ENCODE assay signal across 8 cellular contexts in genomic region chrX:9342581-9343051, GRCh38.
A peak's percentile ranks its signal among the peaks of the same experiment; 100 is the strongest.
DNase-seq lines count a peak whose midpoint lies in the region; ATAC-seq and TF ChIP-seq lines count a peak whose summit lies in the region.

No MANE protein-coding gene starts in this region.

- H3K27me3 Mint-ChIP-seq in glutamatergic neuron (ENCODE audit: unreplicated experiment), result peaks cover 1% of the 10 kb centered on the region

- intact Hi-C loops in aorta (cut with DNase I), result loop anchor here (1.0 to 10.0 kb wide), 9 partner anchors 100 to 430 kb away; no protein-coding TSS in a partner anchor

- H3K9me3 ChIP-seq in neutrophil (no peaks in the 10 kb centered on the region), aorta (ENCODE audit: control insufficient read depth, low read length) (no peaks in the 10 kb centered on the region)

- peak overlapping the region; percentile 43 to 52 for H3K4me3 ChIP-seq in neutrophil (ENCODE audit: low read depth in 1 of 2, low read length in 1 of 2)
- peak overlapping the region; percentile 10 to 69 for H3K4me3 ChIP-seq in aorta (ENCODE audit: low read length in 2 of 2)

- no peaks in the 10 kb centered on the region for H3K27me3 ChIP-seq in neutrophil
- H3K27me3 ChIP-seq in aorta (ENCODE audit: control insufficient read depth in 1 of 2, insufficient read depth in 2 of 2, low read length in 1 of 2), result no peaks in the 10 kb centered on the region

- H3K4me3 Mint-ChIP-seq in glutamatergic neuron (ENCODE audit: unreplicated experiment), result peak overlapping the region; percentile 82

- peaks cover 11% of the 10 kb centered on the region for H3K4me1 Mint-ChIP-seq in glutamatergic neuron (ENCODE audit: low read depth, unreplicated experiment)

- peak; percentile 24 to 38 for ATAC-seq in activated naive CD4-positive, alpha-beta T cell treated with anti-CD3 and anti-CD28 coated beads, Interleukin-2, amount 50 U/mL, for 72 hours
- ATAC-seq in aorta (ENCODE audit: low FRiP score) (peak; percentile 90), GM19452 (IDR thresholded peaks at IDR 0.05; ENCODE audit: unreplicated experiment) (no peak)

- 1 to 3% methylated on average over 25 of the region's 25 CpGs for WGBS in aorta, 2 donors

- H3K27ac Mint-ChIP-seq in activated naive CD4-positive, alpha-beta T cell treated with anti-CD3 and anti-CD28 coated beads, Interleukin-2, amount 50 U/mL, for 72 hours, result no peak overlapping the region
- no peak overlapping the region for H3K27ac Mint-ChIP-seq in glutamatergic neuron (ENCODE audit: unreplicated experiment)

- H3K36me3 ChIP-seq in neutrophil (no peaks in the 10 kb centered on the region), aorta (ENCODE audit: control insufficient read depth in 1 of 2, insufficient read depth in 2 of 2, low read length in 1 of 2) (no peaks in the 10 kb centered on the region)

- DNase-seq in CMK (ENCODE audit: low read depth), result peak; percentile 76
- DNase-seq in Kasumi-1 (lab: John Stamatoyannopoulos, UW), result peak; percentile 62 to 67
- DNase-seq in SHP77 treated with DMSO at 0.1 percent for 48 hours (lab: John Stamatoyannopoulos, UW), result peak; percentile 28
- DNase-seq in activated naive CD4-positive, alpha-beta T cell treated with anti-CD3 and anti-CD28 coated beads, Interleukin-2, amount 50 U/mL, for 72 hours (ENCODE audit: low spot score in 2 of 2), result peak in 1 of 2 donors; percentile 53
- DNase-seq in glutamatergic neuron, result peak; percentile 65
- peak; percentile 93 to 94 for DNase-seq in aorta

- no peaks in the 10 kb centered on the region for H3K9me3 Mint-ChIP-seq in activated naive CD4-positive, alpha-beta T cell treated with anti-CD3 and anti-CD28 coated beads, Interleukin-2, amount 50 U/mL, for 72 hours
- H3K9me3 Mint-ChIP-seq in glutamatergic neuron (ENCODE audit: unreplicated experiment), result peaks cover 1% of the 10 kb centered on the region

- no peaks in the 10 kb centered on the region for H3K36me3 Mint-ChIP-seq in activated naive CD4-positive, alpha-beta T cell treated with anti-CD3 and anti-CD28 coated beads, Interleukin-2, amount 50 U/mL, for 72 hours
- no peaks in the 10 kb centered on the region for H3K36me3 Mint-ChIP-seq in glutamatergic neuron (ENCODE audit: unreplicated experiment)

- H3K27ac ChIP-seq in neutrophil (peak overlapping the region; percentile 99), aorta (ENCODE audit: low read depth in 1 of 2, low read length in 2 of 2) (peak overlapping the region in 1 of 2 donors; percentile 94)

- TF ChIP-seq CTCF in glutamatergic neuron (IDR thresholded peaks at IDR 0.05; ENCODE audit: partially characterized antibody, unreplicated experiment) (no peak), neutrophil (IDR thresholded peaks at IDR 0.05) (peak; percentile 29)

- H3K4me1 ChIP-seq in neutrophil (ENCODE audit: control insufficient read depth in 1 of 2, insufficient read depth in 1 of 2, low read depth in 1 of 2, low read length in 1 of 2) (peaks cover 26 to 37% of the 10 kb centered on the region in 2 experiments), aorta (ENCODE audit: control insufficient read depth in 1 of 2, insufficient read depth in 2 of 2, low read length in 2 of 2) (no peaks in the 10 kb centered on the region)
